In the genomic region with DNA sequence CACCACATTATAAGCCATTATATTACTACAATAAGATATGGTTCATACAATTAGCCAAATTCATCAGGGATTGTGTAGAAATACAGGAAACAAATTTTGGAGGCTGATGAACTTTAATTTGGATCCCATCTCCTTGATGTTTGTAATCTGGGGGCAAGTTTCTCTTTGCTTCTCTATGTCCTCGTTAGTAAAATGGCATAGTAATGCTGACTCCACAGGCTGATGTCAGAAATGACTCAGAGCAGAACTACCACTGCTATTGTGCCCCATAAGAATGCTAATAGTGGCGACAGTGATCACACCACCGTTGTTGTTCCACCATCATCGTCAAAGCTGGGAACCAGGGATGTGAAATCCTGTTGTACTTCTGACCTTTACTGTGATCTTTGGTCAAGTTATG, we compare ENCODE assay signal across 18 cellular contexts.
A peak's percentile ranks its signal among the peaks of the same experiment; 100 is the strongest.
DNase-seq lines count a peak whose midpoint lies in the region; TF ChIP-seq lines count a peak whose summit lies in the region.
"Had no signal": no experiment of that assay in that cellular context is flagged by ENCODE, and none has a peak within 500 bp of the region (broad histone marks: within the 10 kb centered on the region; RNA-seq: fewer than 3 reads in every experiment).

No MANE protein-coding gene starts in this region.

- no peak overlapping the region for H3K4me2 ChIP-seq in GM23248 (ENCODE audit: unreplicated experiment)
- H3K4me2 ChIP-seq: neural progenitor cell, SK-N-SH had no signal

- TF ChIP-seq CTCF in fibroblast of mammary gland (conservative IDR thresholded peaks at IDR 0.05; ENCODE audit: control insufficient read depth, insufficient read depth, low read depth, low read length): no peak

- 28 to 42% methylated on average over 4 of the region's 4 CpGs for WGBS in GM23248 (ENCODE audit: low coverage in 1 of 2, low lambda C conversion rate in 2 of 2, missing lambda C conversion rate in 2 of 2), 2 experiments

- no peaks in the 10 kb centered on the region for H3K9me3 ChIP-seq in GM23248 (ENCODE audit: low read depth)
- H3K9me3 ChIP-seq: ascending aorta, pancreas, SK-N-SH had no signal

- peak; percentile 32 for DNase-seq in GM23248
- peak; percentile 7 for DNase-seq in amniotic epithelial cell (ENCODE audit: low read depth)
- DNase-seq in fibroblast of mammary gland (ENCODE audit: low read depth): peak; percentile 25
- peak; percentile 31 for DNase-seq in stromal cell of bone marrow (ENCODE audit: low read depth)
- DNase-seq in COR-L47 (lab: John Stamatoyannopoulos, UW): no peak
- DNase-seq in mesenteric fat pad (ENCODE audit: low spot score): no peak
- no peak for DNase-seq in epidermal melanocyte (ENCODE audit: insufficient read length, low spot score)
- DNase-seq: activated gamma-delta T cell treated with Interleukin-2 at 50 U/mL for 16 hours; activated naive CD8-positive, alpha-beta T cell treated with anti-CD3 and anti-CD28 coated beads, Interleukin-2, amount 10 ng/mL, durations not matched to agents 7 days and 5 days; activated T-cell treated with anti-CD3 and anti-CD28 coated beads, Interleukin-2, amount 50 U/mL, for 48 hours; DMS53; hypothalamus; NCI-H446; pancreas; retina; SK-N-SH had no signal

- H3K9ac ChIP-seq in GM23248: no peak overlapping the region
- H3K9ac ChIP-seq: neural progenitor cell, SK-N-SH had no signal

- no peak overlapping the region for H3K4me3 ChIP-seq in GM23248
- H3K4me3 ChIP-seq in fibroblast of mammary gland (ENCODE audit: control insufficient read depth, low read depth, low read length): no peak overlapping the region
- H3K4me3 ChIP-seq: ascending aorta, neural progenitor cell, pancreas had no signal

- no peaks in the 10 kb centered on the region for H3K79me2 ChIP-seq in GM23248 (ENCODE audit: insufficient read depth)

- no peak overlapping the region for H3K27ac ChIP-seq in GM23248
- H3K27ac ChIP-seq: ascending aorta, neural progenitor cell, pancreas had no signal

- no peaks in the 10 kb centered on the region for H3K4me1 ChIP-seq in GM23248 (ENCODE audit: insufficient read depth)
- H3K4me1 ChIP-seq: ascending aorta, neural progenitor cell, pancreas had no signal

- in situ Hi-C loops in GM23248 (cut with MboI): no loop called here

- H4K20me1 ChIP-seq in GM23248 (ENCODE audit: insufficient read depth): no peaks in the 10 kb centered on the region

- no peak overlapping the region for H2AFZ ChIP-seq in GM23248
- H2AFZ ChIP-seq: neural progenitor cell had no signal

- no peaks in the 10 kb centered on the region for H3K27me3 ChIP-seq in GM23248 (replicated peaks; ENCODE audit: insufficient read depth)
- H3K27me3 ChIP-seq: ascending aorta, neural progenitor cell, pancreas had no signal

- H3F3A ChIP-seq in GM23248 (ENCODE audit: insufficient read depth): no peaks in the 10 kb centered on the region

- no peaks in the 10 kb centered on the region for H3K36me3 ChIP-seq in GM23248 (ENCODE audit: low read depth)
- H3K36me3 ChIP-seq: ascending aorta, neural progenitor cell, pancreas had no signal

- no peaks in the 10 kb centered on the region for H3K9me2 ChIP-seq in GM23248 (ENCODE audit: insufficient read depth)
- H3K9me2 ChIP-seq: SK-N-SH had no signal

Comparison
In these comparisons a context has a peak if more than half of its experiments do, and no peak if none do; other contexts are left out.
1. DNase-seq: peak in GM23248 (single experiment), amniotic epithelial cell (single experiment), fibroblast of mammary gland (single experiment) and stromal cell of bone marrow (single experiment); none in COR-L47 (single experiment), mesenteric fat pad (single experiment) and epidermal melanocyte (single experiment).